Comparison of ENCODE assay signal across 14 cellular contexts in the genomic region with DNA sequence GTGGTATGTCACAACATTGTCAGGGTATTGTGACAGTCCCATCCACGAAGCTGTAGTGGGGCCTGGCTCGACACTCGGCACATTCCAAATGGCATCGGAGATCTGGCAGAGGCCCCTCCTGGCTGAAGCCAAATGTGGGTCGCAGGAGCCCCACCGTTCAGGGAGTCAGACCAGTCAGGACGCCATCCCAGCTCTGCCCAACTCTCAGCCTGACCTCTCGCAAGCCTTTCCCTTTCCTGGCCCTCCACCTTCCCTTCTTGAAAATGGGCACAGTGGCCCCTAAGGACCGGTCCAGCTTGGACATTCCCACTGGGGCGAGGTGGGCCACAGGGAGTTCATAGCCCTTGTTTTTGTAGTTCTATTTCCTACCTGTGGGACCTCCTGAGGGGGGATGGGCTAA. TPM values are rescaled to one million over a fixed set of nuclear protein-coding genes. Genes with fewer than 3 reads are reported as not detected.
DNase-seq lines count a peak whose midpoint lies in the region; ATAC-seq and TF ChIP-seq lines count a peak whose summit lies in the region.
"Had no signal": no experiment of that assay in that cellular context is flagged by ENCODE, and none has a peak within 500 bp of the region (broad histone marks: within the 10 kb centered on the region; RNA-seq: fewer than 3 reads in every experiment).

No MANE protein-coding gene starts in this region.

- H3K4me1 ChIP-seq in GM23248 (ENCODE audit: insufficient read depth) (no peaks in the 10 kb centered on the region), adipocyte (ENCODE audit: control insufficient read depth, insufficient read depth, low read length) (peaks cover 31% of the 10 kb centered on the region), subcutaneous abdominal adipose tissue (ENCODE audit: control insufficient read depth in 5 of 5, insufficient read depth in 5 of 5, low read length in 5 of 5) (peaks cover 7 to 58% (median 48%) of the 10 kb centered on the region in 5 donors), transverse colon (peaks cover 4 to 22% (median 18%) of the 10 kb centered on the region in 4 donors)

- DNase-seq in GM23248 (no peak), adipocyte (ENCODE audit: low read depth) (no peak), naive B cell (no peak), transverse colon (no peak), NCI-H2081 treated with DMSO at 0.1 percent for 48 hours (lab: John Stamatoyannopoulos, UW) (no peak), erythroblast (lab: John Stamatoyannopoulos, UW) (no peak)
- DNase-seq: activated naive CD8-positive, alpha-beta T cell treated with anti-CD3 and anti-CD28 coated beads, Interleukin-2, amount 10 ng/mL, durations not matched to agents 7 days and 5 days; central memory CD4-positive, alpha-beta T cell; kidney; NCI-H187 treated with DMSO at 0.1 percent for 48 hours; NCI-H510A treated with DMSO at 0.1 percent for 48 hours; OCI-M1 had no signal

- no peak for TF ChIP-seq CTCF in transverse colon (IDR thresholded peaks at IDR 0.05)

- H3K4me1 Mint-ChIP-seq in naive B cell = peaks cover 18 to 43% (median 37%) of the 10 kb centered on the region in 3 donors

- peak overlapping the region; percentile 68; the same call in 1 of the 2 replicates for H3K9ac ChIP-seq in GM23248
- H3K9ac ChIP-seq in adipocyte (ENCODE audit: low read length) = peak overlapping the region; percentile 18
- peak overlapping the region in 3 of 5 donors; percentile 48 to 86 (median 84) for H3K9ac ChIP-seq in subcutaneous abdominal adipose tissue (ENCODE audit: low read length in 5 of 5)

- peak overlapping the region in 2 of 6 donors; percentile 75 to 93 for H3K27ac Mint-ChIP-seq in naive B cell
- H3K27ac Mint-ChIP-seq: activated naive CD8-positive, alpha-beta T cell treated with anti-CD3 and anti-CD28 coated beads, Interleukin-2, amount 10 ng/mL, durations not matched to agents 7 days and 5 days had no signal

- no peaks in the 10 kb centered on the region for H4K20me1 ChIP-seq in GM23248 (ENCODE audit: insufficient read depth)

- in situ Hi-C loops in GM23248 (cut with MboI) = no loop called here
- in situ Hi-C loops in transverse colon (cut with MboI; ENCODE audit: low pct_ligation_motif_present in 1 of 4, low pct_unique_long_range_greater_than_20kb in 1 of 4, low sequenced_read_pairs in 3 of 4) = loop anchor here in 1 of 4 donors (10.0 to 25.0 kb wide), 2 partner anchors 63 to 261 kb away; no protein-coding TSS in a partner anchor

- H3K27me3 Mint-ChIP-seq in naive B cell = no peaks in the 10 kb centered on the region
- H3K27me3 Mint-ChIP-seq: activated naive CD8-positive, alpha-beta T cell treated with anti-CD3 and anti-CD28 coated beads, Interleukin-2, amount 10 ng/mL, durations not matched to agents 7 days and 5 days had no signal

- H3K36me3 ChIP-seq in GM23248 (ENCODE audit: low read depth) (no peaks in the 10 kb centered on the region), adipocyte (ENCODE audit: control insufficient read depth, insufficient read depth, low read length, severe bottlenecking) (peaks cover 5% of the 10 kb centered on the region), subcutaneous abdominal adipose tissue (ENCODE audit: control insufficient read depth in 5 of 5, insufficient read depth in 5 of 5, low read length in 5 of 5) (peaks cover 0 to 10% (median 8%) of the 10 kb centered on the region in 5 donors), transverse colon (no peaks in the 10 kb centered on the region)

- H3K9me3 ChIP-seq in GM23248 (ENCODE audit: low read depth) = no peaks in the 10 kb centered on the region
- H3K9me3 ChIP-seq in adipocyte (ENCODE audit: control insufficient read depth, low read length) = no peaks in the 10 kb centered on the region
- no peaks in the 10 kb centered on the region for H3K9me3 ChIP-seq in subcutaneous abdominal adipose tissue (ENCODE audit: control insufficient read depth in 5 of 5, low read length in 5 of 5)
- H3K9me3 ChIP-seq in transverse colon = no peaks in the 10 kb centered on the region

- no peaks in the 10 kb centered on the region for H3K9me3 Mint-ChIP-seq in naive B cell
- H3K9me3 Mint-ChIP-seq: activated naive CD8-positive, alpha-beta T cell treated with anti-CD3 and anti-CD28 coated beads, Interleukin-2, amount 10 ng/mL, durations not matched to agents 7 days and 5 days had no signal

- intact Hi-C loops in transverse colon (cut with DNase I; ENCODE audit: low total_unique reads) = loop anchor here (2.0 kb wide), 2 partner anchors 29 to 39 kb away; no protein-coding TSS in a partner anchor

- 0 out of 2 replicates have a peak, but pooled peaks cover 5% of the 10 kb centered on the region for H3K79me2 ChIP-seq in GM23248 (ENCODE audit: insufficient read depth)

- TF ChIP-seq POLR2A in transverse colon (IDR thresholded peaks at IDR 0.05) (no peak), erythroblast (IDR thresholded peaks at IDR 0.05; ENCODE audit: low read length) (no peak)

- no peaks in the 10 kb centered on the region for H3K9me2 ChIP-seq in GM23248 (ENCODE audit: insufficient read depth)

- 0 out of 2 replicates have a peak overlapping the region, but pooled peaks have one; percentile 84 for H3K4me3 ChIP-seq in GM23248
- H3K4me3 ChIP-seq in adipocyte (ENCODE audit: low read length) = peak overlapping the region; percentile 88
- peak overlapping the region; percentile 65 to 78 (median 70) for H3K4me3 ChIP-seq in subcutaneous abdominal adipose tissue (ENCODE audit: low read depth in 1 of 5, low read length in 5 of 5)
- H3K4me3 ChIP-seq in transverse colon = no peak overlapping the region

- TF ChIP-seq EP300 in transverse colon (IDR thresholded peaks at IDR 0.05; ENCODE audit: low read depth) = no peak

- no peaks in the 10 kb centered on the region for H3K36me3 Mint-ChIP-seq in naive B cell
- H3K36me3 Mint-ChIP-seq: activated naive CD8-positive, alpha-beta T cell treated with anti-CD3 and anti-CD28 coated beads, Interleukin-2, amount 10 ng/mL, durations not matched to agents 7 days and 5 days had no signal

- WGBS in GM23248 (ENCODE audit: low coverage in 1 of 2, low lambda C conversion rate in 2 of 2, missing lambda C conversion rate in 2 of 2), 2 experiments = 58% methylated on average over 10 of the region's 10 CpGs
- WGBS in transverse colon (ENCODE audit: low coverage in 1 of 2), 2 donors = 94% methylated on average over 10 of the region's 10 CpGs; no CpG with 5 or more reads in 1 of the 2 donors

- peak overlapping the region in 6 of 8 donors; percentile 4 to 94 (median 84) for H3K4me3 Mint-ChIP-seq in naive B cell

- no peak for ATAC-seq in naive B cell (ENCODE audit: low read depth in 2 of 2)

- no peak overlapping the region for H2AFZ ChIP-seq in GM23248

- no peaks in the 10 kb centered on the region for H3F3A ChIP-seq in GM23248 (ENCODE audit: insufficient read depth)

- H3K27me3 ChIP-seq in GM23248 (replicated peaks; ENCODE audit: insufficient read depth) (no peaks in the 10 kb centered on the region), adipocyte (replicated peaks; ENCODE audit: control insufficient read depth, insufficient read depth, low read length) (no peaks in the 10 kb centered on the region), subcutaneous abdominal adipose tissue (ENCODE audit: control insufficient read depth in 5 of 5, insufficient read depth in 4 of 5, low read length in 5 of 5) (no peaks in the 10 kb centered on the region), transverse colon (no peaks in the 10 kb centered on the region)

- H3K4me2 ChIP-seq in GM23248 (ENCODE audit: unreplicated experiment) = peak overlapping the region; percentile 58

- H3K27ac ChIP-seq in GM23248 (no peak overlapping the region), subcutaneous abdominal adipose tissue (ENCODE audit: low read depth, low read length) (peak overlapping the region; percentile 76), transverse colon (no peak overlapping the region)
- H3K27ac ChIP-seq: C4-2B had no signal

RNA-seq across cellular contexts. Expression of gene NATD1, which starts 1.6 kb away (rescaled TPM):
- 5.0 and 9.6 TPM in 2 replicates for total RNA-seq in GM23248 (2014; rRNA removed; shearing (Covaris generic))
- polyA plus RNA-seq in GM23248 (2016; fragmentation: Nextera tagmentation; extraction: Ambion mirVana) = 3.6 and 4.0 TPM in 2 replicates
- polyA plus RNA-seq in naive B cell (ENCODE audit: low read depth in 6 of 6) = 1 to 10 TPM in 3 of 6 donors, under 1 TPM in 2, not detected in 1; 0.52 to 2.2 (median 1.2) TPM
- 1 to 10 TPM; 1.4 to 7.9 (median 5.0) TPM for total RNA-seq in transverse colon

RNA-seq across cellular contexts. Expression of gene MAP2K3, which starts 32.9 kb away (rescaled TPM):
- 32.2 and 42.6 TPM in 2 replicates for total RNA-seq in GM23248 (2014; rRNA removed; shearing (Covaris generic))
- polyA plus RNA-seq in GM23248 (2016; fragmentation: Nextera tagmentation; extraction: Ambion mirVana) (119 and 125 TPM in 2 replicates), naive B cell (ENCODE audit: low read depth in 6 of 6) (100 to 1,000 TPM in 2 of 6 donors, 10 to 100 TPM in 4; 93.2 to 151 (median 99.7) TPM)
- total RNA-seq in transverse colon = 100 to 1,000 TPM in 1 of 4 donors, 10 to 100 TPM in 3; 44.4 to 148 (median 59.6) TPM

RNA-seq across cellular contexts. Expression of gene TMEM11, which starts 37.6 kb away (rescaled TPM):
- total RNA-seq in GM23248 (2014; rRNA removed; shearing (Covaris generic)) = 18.2 and 29.4 TPM in 2 replicates
- polyA plus RNA-seq in GM23248 (2016; fragmentation: Nextera tagmentation; extraction: Ambion mirVana) (66.5 and 66.9 TPM in 2 replicates), naive B cell (ENCODE audit: low read depth in 6 of 6) (10 to 100 TPM; 39.7 to 54.3 (median 42.7) TPM)
- total RNA-seq in transverse colon = 10 to 100 TPM; 15.1 to 35.0 (median 24.5) TPM

Comparison
In these comparisons a context has a peak if more than half of its experiments do, and no peak if none do; other contexts are left out.
1. H3K4me3 ChIP-seq: peak in GM23248 (single experiment), adipocyte (single experiment) and subcutaneous abdominal adipose tissue (5 of 5); none in transverse colon (0 of 4).
2. H3K9ac ChIP-seq: peak in every context shown above with its lines; median percentile 84 in subcutaneous abdominal adipose tissue; 68 in GM23248; 18 in adipocyte.